37 cellular contexts compared by ENCODE assay signal in the genomic region with DNA sequence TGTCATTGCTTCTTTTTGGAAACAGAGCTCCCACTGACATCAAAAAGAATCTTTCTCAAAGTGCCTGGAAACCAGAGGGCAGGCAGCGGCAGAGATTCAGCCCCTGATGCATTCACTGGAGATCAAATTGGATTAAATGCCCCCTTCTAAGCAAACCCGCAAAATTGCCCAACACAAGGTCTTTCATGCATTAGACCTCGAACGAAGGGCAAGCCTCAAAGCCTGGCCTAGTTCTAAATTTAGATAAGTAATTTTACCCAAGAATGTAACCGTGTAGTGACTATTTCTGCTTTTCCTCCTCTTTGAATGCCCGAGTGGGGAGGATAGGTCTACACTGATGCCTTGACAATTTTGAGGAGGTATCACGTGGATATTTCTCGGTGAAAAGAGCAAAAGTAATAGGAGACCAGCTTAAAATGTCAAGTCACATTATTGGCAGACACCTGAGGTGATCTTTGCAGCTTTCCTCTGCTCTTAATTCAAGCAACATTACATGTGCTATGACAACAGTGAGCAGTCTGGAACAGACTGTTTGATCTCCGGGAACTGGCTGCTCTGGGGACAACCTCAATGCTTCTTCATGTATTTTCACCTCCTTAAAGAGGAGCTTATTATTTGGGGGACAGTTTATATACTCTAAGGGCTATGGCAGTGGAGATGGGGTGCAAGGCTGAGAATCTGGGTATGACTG.
"Had no signal": no experiment of that assay in that cellular context is flagged by ENCODE, and none has a peak within 500 bp of the region (broad histone marks: within the 10 kb centered on the region; RNA-seq: fewer than 3 reads in every experiment).

No MANE protein-coding gene starts in this region.

- H3K36me3 ChIP-seq: ascending aorta, breast epithelium, Peyer's patch, SJCRH30, WERI-Rb-1 had no signal

- H3K27me3 ChIP-seq: ascending aorta, breast epithelium, Peyer's patch had no signal

- H3K4me3 ChIP-seq: ascending aorta, breast epithelium, Peyer's patch, SJCRH30, SK-N-MC had no signal

- H3K27ac ChIP-seq: ascending aorta, breast epithelium, KMS-11, Peyer's patch, RWPE1, SJCRH30, SK-N-MC, WERI-Rb-1 had no signal

- ATAC-seq: activated CD8-positive, alpha-beta memory T cell treated with anti-CD3 and anti-CD28 coated beads, Interleukin-2, amount 10 ng/mL, durations not matched to agents 7 days and 5 days; activated T-helper 17 cell treated with anti-CD3 and anti-CD28 coated beads, Interleukin-2, amount 50 U/mL, for 72 hours; PC-3 had no signal

- H3K4me1 ChIP-seq: ascending aorta, breast epithelium, Peyer's patch, SJCRH30 had no signal

- H3K9me3 ChIP-seq: SJCRH30 had no signal

- DNase-seq: activated CD4-positive, alpha-beta memory T cell treated with anti-CD3 and anti-CD28 coated beads, Interleukin-2, amount 10 ng/mL, durations not matched to agents 7 days and 5 days; activated CD4-positive, alpha-beta T cell treated with anti-CD3 and anti-CD28 coated beads for 1 hour; activated CD4-positive, alpha-beta T cell treated with anti-CD3 and anti-CD28 coated beads for 48 hours; activated CD4-positive, CD25-positive, alpha-beta regulatory T cell; activated CD8-positive, alpha-beta memory T cell treated with anti-CD3 and anti-CD28 coated beads for 24 hours; activated CD8-positive, alpha-beta memory T cell treated with anti-CD3 and anti-CD28 coated beads, Interleukin-2, amount 10 ng/mL, durations not matched to agents 7 days and 5 days; activated CD8-positive, alpha-beta memory T cell treated with anti-CD3 and anti-CD28 coated beads, Interleukin-2, amount 50 U/mL, for 48 hours; activated effector memory CD4-positive, alpha-beta T cell treated with anti-CD3 and anti-CD28 coated beads, Interleukin-2, amount 50 U/mL, for 16 hours; activated naive CD4-positive, alpha-beta T cell; activated naive CD4-positive, alpha-beta T cell treated with anti-CD3 and anti-CD28 coated beads, Interleukin-2, amount 50 U/mL, for 16 hours; activated naive CD8-positive, alpha-beta T cell treated with anti-CD3 and anti-CD28 coated beads for 36 hours; activated T-cell treated with anti-CD3 and anti-CD28 coated beads, Interleukin-2, amount 50 U/mL, for 48 hours; amygdala; central memory CD4-positive, alpha-beta T cell; NCI-H1092 treated with DMSO at 0.1 percent for 48 hours; NCI-H1417; NCI-H146; NCI-H187; NCI-H2029 treated with DMSO at 0.1 percent for 48 hours; NCI-H2107; NCI-H2171; NCI-H510A; NCI-H526; NCI-H748 treated with DMSO at 0.1 percent for 48 hours; NK-92 treated with Interleukin-12 subunit alpha and Interleukin-12 subunit beta, amount 100 ng/mL, for 24 hours; PC-3; Peyer's patch; SHP77; SJCRH30; T1000; WERI-Rb-1 had no signal
